ENCODE assay signal across 8 cellular contexts in the genomic region with DNA sequence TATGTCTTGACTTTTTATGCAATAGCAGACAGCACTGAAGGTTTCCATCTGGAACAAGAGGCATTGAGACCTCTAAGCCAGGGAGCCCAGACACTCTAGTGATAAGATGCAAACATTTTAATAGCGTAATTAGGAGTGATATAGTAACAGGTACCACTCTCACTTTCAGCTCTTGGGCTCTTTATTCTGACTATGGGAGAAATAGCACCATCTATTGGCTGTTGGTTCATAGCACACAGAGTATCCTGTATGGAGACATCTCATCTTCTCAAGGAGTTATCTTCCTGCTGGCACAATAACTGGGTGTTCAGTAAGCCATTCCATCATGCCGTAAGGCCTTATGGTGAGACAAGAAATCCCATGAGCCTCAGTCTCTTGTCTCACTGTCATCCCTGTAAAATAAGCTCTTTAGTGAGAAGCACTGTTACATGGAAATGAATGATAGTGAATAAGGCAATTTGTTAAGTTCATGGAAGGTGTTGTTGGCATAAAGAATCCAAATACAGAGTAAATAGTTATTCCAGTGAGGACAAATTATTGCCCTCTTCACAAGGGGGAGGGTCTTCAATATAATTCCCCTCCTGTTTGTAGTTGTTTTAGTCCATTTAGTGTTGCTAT. TPM values are rescaled to one million over a fixed set of nuclear protein-coding genes. Genes with fewer than 3 reads are reported as not detected.
DNase-seq lines count a peak whose midpoint lies in the region; ATAC-seq and TF ChIP-seq lines count a peak whose summit lies in the region.

No MANE protein-coding gene starts in this region.

- H4K5ac ChIP-seq in H9 (ENCODE audit: insufficient read length, low read depth, low read length), result no peak overlapping the region

- TF ChIP-seq CTCF in H9 (conservative IDR thresholded peaks at IDR 0.05), result peak; percentile 79
- TF ChIP-seq CTCF in cardiac fibroblast (IDR thresholded peaks at IDR 0.05; ENCODE audit: low read depth, low read length), result peak; percentile 68

- H3K23me2 ChIP-seq in H9 (ENCODE audit: insufficient read length, low read depth, low read length, poor library complexity, severe bottlenecking), result no peaks in the 10 kb centered on the region

- H2BK5ac ChIP-seq in H9 (ENCODE audit: insufficient read length, low read length), result no peak overlapping the region

- WGBS in H9 (ENCODE audit: extremely low coverage, insufficient read length, low lambda C conversion rate), result no CpG with 5 or more reads among the region's 2 CpGs

- H2BK20ac ChIP-seq in H9 (ENCODE audit: low read depth, low read length, poor library complexity, severe bottlenecking), result no peak overlapping the region

- peak; percentile 60 for ATAC-seq in naive thymus-derived CD4-positive, alpha-beta T cell
- ATAC-seq in GM21529 (IDR thresholded peaks at IDR 0.05; ENCODE audit: unreplicated experiment) (no peak), GM21737 (IDR thresholded peaks at IDR 0.05; ENCODE audit: unreplicated experiment) (no peak)

- H3K27ac ChIP-seq in H9 (ENCODE audit: insufficient read length, low read depth, low read length), result no peak overlapping the region
- H3K27ac ChIP-seq in naive thymus-derived CD4-positive, alpha-beta T cell (ENCODE audit: low read depth, low read length), result no peak overlapping the region

- H3K9me3 Mint-ChIP-seq in H9, result peaks cover 0 to 5% of the 10 kb centered on the region in 2 experiments; a peak in 3 of 5 replicates
- H3K9me3 Mint-ChIP-seq in naive thymus-derived CD4-positive, alpha-beta T cell, result peaks cover 0 to 4% (median 0%) of the 10 kb centered on the region in 11 donors

- no peak overlapping the region for H3K56ac ChIP-seq in H9 (ENCODE audit: insufficient read length, low read depth, low read length)

- no peak overlapping the region for H3K27ac Mint-ChIP-seq in H9
- no peak overlapping the region for H3K27ac Mint-ChIP-seq in naive thymus-derived CD4-positive, alpha-beta T cell

- no peak overlapping the region for H3K4me2 ChIP-seq in H9 (ENCODE audit: insufficient read depth, insufficient read length, low read length)

- H3K36me3 Mint-ChIP-seq in H9 (ENCODE audit: insufficient read depth in 1 of 3, low read depth in 3 of 3), result peaks cover 5 to 24% (median 19%) of the 10 kb centered on the region in 3 experiments; a peak in 6 of 7 replicates
- peaks cover 12 to 39% (median 22%) of the 10 kb centered on the region in 5 donors for H3K36me3 Mint-ChIP-seq in naive thymus-derived CD4-positive, alpha-beta T cell

- no peaks in the 10 kb centered on the region for H3K79me1 ChIP-seq in H9 (ENCODE audit: insufficient read depth, low read depth, low read length, poor library complexity, severe bottlenecking)

- H3K4me3 Mint-ChIP-seq in H9, result no peak overlapping the region
- H3K4me3 Mint-ChIP-seq in naive thymus-derived CD4-positive, alpha-beta T cell, result no peak overlapping the region

- H4K20me1 ChIP-seq in H9 (ENCODE audit: control insufficient read depth, insufficient read depth, insufficient read length), result no peaks in the 10 kb centered on the region

- no peaks in the 10 kb centered on the region for H3K9me3 ChIP-seq in H9 (ENCODE audit: control insufficient read depth, low read depth, low read length)
- H3K9me3 ChIP-seq in naive thymus-derived CD4-positive, alpha-beta T cell (ENCODE audit: control insufficient read depth in 2 of 3, low read length in 3 of 3), result no peaks in the 10 kb centered on the region

- no peaks in the 10 kb centered on the region for H3K36me3 ChIP-seq in naive thymus-derived CD4-positive, alpha-beta T cell (ENCODE audit: control insufficient read depth in 2 of 3, insufficient read depth in 3 of 3, low read length in 3 of 3)

- H3K4me1 Mint-ChIP-seq in H9, result peaks cover 14 to 16% of the 10 kb centered on the region in 2 experiments
- H3K4me1 Mint-ChIP-seq in naive thymus-derived CD4-positive, alpha-beta T cell, result peaks cover 0 to 10% (median 0%) of the 10 kb centered on the region in 7 donors

- CTCF ChIA-PET in naive thymus-derived CD4-positive, alpha-beta T cell (lab: Charles Lee), result no interaction called here

- no peak overlapping the region for H2BK15ac ChIP-seq in H9 (ENCODE audit: low read depth, low read length)

- no peak overlapping the region for H4K8ac ChIP-seq in H9 (replicated peaks; ENCODE audit: insufficient read length, low read depth, low read length)

- H3K27me3 ChIP-seq in H9 (ENCODE audit: insufficient read depth, low read length), result no peaks in the 10 kb centered on the region
- no peaks in the 10 kb centered on the region for H3K27me3 ChIP-seq in naive thymus-derived CD4-positive, alpha-beta T cell (ENCODE audit: control insufficient read depth in 2 of 2, insufficient read depth in 2 of 2, low read length in 2 of 2)

- H3K4ac ChIP-seq in H9 (ENCODE audit: low read depth, low read length), result no peak overlapping the region

- no peak overlapping the region for H4K91ac ChIP-seq in H9 (ENCODE audit: insufficient read length, low read depth, low read length)

- no peak overlapping the region for H3K9ac ChIP-seq in H9 (ENCODE audit: extremely low read depth, insufficient read length, low read length)

- H3T11ph ChIP-seq in H9 (ENCODE audit: low read length), result no peak overlapping the region

- no peak overlapping the region for H2AFZ ChIP-seq in H9 (ENCODE audit: low read length)

- no peaks in the 10 kb centered on the region for H3K79me2 ChIP-seq in H9 (ENCODE audit: insufficient read depth, low read length)

- DNase-seq in DMS53 (lab: John Stamatoyannopoulos, UW), result peak; percentile 56
- no peak for DNase-seq in DMS53 treated with DMSO at 0.1 percent for 48 hours (lab: John Stamatoyannopoulos, UW; ENCODE audit: unreplicated experiment)
- no peak for DNase-seq in H9
- DNase-seq in NCI-H2081 (lab: John Stamatoyannopoulos, UW), result peak; percentile 32 to 51
- DNase-seq in cardiac fibroblast (ENCODE audit: low read depth in 2 of 2), result peak; percentile 37 to 65
- DNase-seq in naive thymus-derived CD4-positive, alpha-beta T cell, result peak in 1 of 9 donors; percentile 7

- H3K14ac ChIP-seq in H9 (ENCODE audit: insufficient read depth, low read length), result no peak overlapping the region

- H3K4me1 ChIP-seq in H9 (ENCODE audit: insufficient read depth, low read length), result no peaks in the 10 kb centered on the region
- H3K4me1 ChIP-seq in naive thymus-derived CD4-positive, alpha-beta T cell (ENCODE audit: control insufficient read depth in 2 of 2, insufficient read depth in 2 of 2, low read length in 2 of 2), result no peaks in the 10 kb centered on the region

- POLR2A ChIA-PET in naive thymus-derived CD4-positive, alpha-beta T cell (lab: Charles Lee), result no interaction called here

- no peak overlapping the region for H2BK12ac ChIP-seq in H9 (ENCODE audit: insufficient read length, low read depth, low read length)

- intact Hi-C loops in naive thymus-derived CD4-positive, alpha-beta T cell (cut with micrococcal nuclease), result loop anchor here in 1 of 2 donors (1.0 kb wide), 1 partner anchor 351 kb away; no protein-coding TSS in a partner anchor

- no peak overlapping the region for H3K18ac ChIP-seq in H9 (ENCODE audit: insufficient read length, low read depth, low read length)

- no peak overlapping the region for H3K4me3 ChIP-seq in cardiac fibroblast (replicated peaks in 1 of 2; ENCODE audit: low read depth in 2 of 2, low read length in 2 of 2)
- no peak overlapping the region for H3K4me3 ChIP-seq in naive thymus-derived CD4-positive, alpha-beta T cell (ENCODE audit: low read length)

- H3K23ac ChIP-seq in H9 (ENCODE audit: insufficient read length, low read depth, low read length), result no peak overlapping the region

- no peaks in the 10 kb centered on the region for H3K27me3 Mint-ChIP-seq in H9 (ENCODE audit: low read depth)
- no peaks in the 10 kb centered on the region for H3K27me3 Mint-ChIP-seq in naive thymus-derived CD4-positive, alpha-beta T cell

- H2AK5ac ChIP-seq in H9 (ENCODE audit: insufficient read length, low read length), result no peak overlapping the region

- H2BK120ac ChIP-seq in H9 (ENCODE audit: low read depth, low read length, poor library complexity, severe bottlenecking), result no peak overlapping the region

RNA-seq across cellular contexts. Expression of a gene that starts 48.3 kb away (rescaled TPM):
- total RNA-seq in H9 (2021), result 18.0 and 19.5 TPM in 2 replicates
- 10 to 100 TPM in 3 of 5 experiments, 1 to 10 TPM in 2; 7.6 to 13.4 (median 10.8) TPM for total RNA-seq in naive thymus-derived CD4-positive, alpha-beta T cell
- polyA plus RNA-seq in naive thymus-derived CD4-positive, alpha-beta T cell, result 1 to 10 TPM; 5.1 to 5.6 TPM

Comparison
In these comparisons a context has a peak if more than half of its experiments do, and no peak if none do; other contexts are left out.
1. DNase-seq: peak in DMS53 (single experiment), NCI-H2081 (2 of 2) and cardiac fibroblast (2 of 2); none in DMS53 treated with DMSO at 0.1 percent for 48 hours (single experiment) and H9 (single experiment).